ENCODE assay signal across 8 cellular contexts in genomic region chrX:47651043-47651905, GRCh38. TPM values are rescaled to one million over a fixed set of nuclear protein-coding genes. Genes with fewer than 3 reads are reported as not detected.
A peak's percentile ranks its signal among the peaks of the same experiment; 100 is the strongest.
DNase-seq lines count a peak whose midpoint lies in the region; ATAC-seq, FAIRE-seq and TF ChIP-seq lines count a peak whose summit lies in the region.

No MANE protein-coding gene starts in this region.

- H3K4me1 ChIP-seq in CD8-positive, alpha-beta T cell (ENCODE audit: insufficient read depth, low read length), result peaks cover 22% of the 10 kb centered on the region
- H3K4me1 ChIP-seq in Loucy (ENCODE audit: insufficient read depth, low read length, poor library complexity, severe bottlenecking) (peaks cover 16% of the 10 kb centered on the region), H1 (replicated peaks in 1 of 4; ENCODE audit: control insufficient read depth in 3 of 4, insufficient read depth in 4 of 4, low read length in 3 of 4) (peaks cover 0 to 6% (median 1%) of the 10 kb centered on the region in 4 experiments; a peak in 3 of 7 replicates), neuronal stem cell (ENCODE audit: control insufficient read depth in 2 of 2, insufficient read depth in 1 of 2, low read depth in 1 of 2, low read length in 2 of 2) (peaks cover 2 to 6% of the 10 kb centered on the region in 2 donors)

- no peaks in the 10 kb centered on the region for H3K27me3 Mint-ChIP-seq in CD8-positive, alpha-beta T cell (ENCODE audit: low read depth)

- DNase-seq in CD8-positive, alpha-beta T cell, result no peak
- DNase-seq in H1 (ENCODE audit: low read depth in 1 of 2, low spot score in 2 of 2) (no peak), neuronal stem cell (ENCODE audit: low spot score) (no peak), HEK293T (ENCODE audit: extremely low spot score) (no peak), NCI-H2196 treated with DMSO at 0.1 percent for 48 hours (lab: John Stamatoyannopoulos, UW; ENCODE audit: unreplicated experiment) (no peak), NCI-H510A treated with DMSO at 0.1 percent for 48 hours (lab: John Stamatoyannopoulos, UW) (no peak)

- no peak overlapping the region for H2AK5ac ChIP-seq in H1 (ENCODE audit: low read depth, low read length)
- no peak overlapping the region for H2AK5ac ChIP-seq in neuronal stem cell (ENCODE audit: low read depth, low read length)

- H3K23me2 ChIP-seq in H1 (ENCODE audit: low read depth, low read length), result no peaks in the 10 kb centered on the region; the same call in 1 of the 2 replicates

- no peaks in the 10 kb centered on the region for H3K9me3 ChIP-seq in CD8-positive, alpha-beta T cell (ENCODE audit: low read length)
- H3K9me3 ChIP-seq in Loucy (ENCODE audit: insufficient read depth, low read depth, low read length) (no peaks in the 10 kb centered on the region), H1 (ENCODE audit: insufficient read depth in 2 of 2, low read depth in 1 of 2, low read length in 1 of 2) (no peaks in the 10 kb centered on the region), neuronal stem cell (replicated peaks in 1 of 2; ENCODE audit: control insufficient read depth in 2 of 2, insufficient read depth in 1 of 2, low read depth in 1 of 2, low read length in 2 of 2) (no peaks in the 10 kb centered on the region)

- no peak overlapping the region for H3K4ac ChIP-seq in H1 (replicated peaks; ENCODE audit: insufficient read length, low read depth, low read length)
- H3K4ac ChIP-seq in neuronal stem cell (ENCODE audit: low read length), result no peak overlapping the region

- H3K9me2 ChIP-seq in Loucy (replicated peaks; ENCODE audit: low read depth, low read length), result no peaks in the 10 kb centered on the region

- FAIRE-seq in H1 (lab: Jason Lieb, UNC), result peak; percentile 32

- peak overlapping the region; percentile 44 for H3K27ac ChIP-seq in CD8-positive, alpha-beta T cell (ENCODE audit: low read depth, low read length)
- H3K27ac ChIP-seq in H1 (ENCODE audit: low read depth, low read length) (peak overlapping the region; percentile 73), neuronal stem cell (replicated peaks; ENCODE audit: low read length) (peak overlapping the region; percentile 79)

- intact Hi-C loops in CD8-positive, alpha-beta T cell (cut with DNase I, micrococcal nuclease), result loop anchor here (5.0 to 10.0 kb wide), 5 partner anchors 169 to 1264 kb away; partner anchors contain the start of genes PIM2 (in 1 of the 2), SLC35A2 (in 1 of the 2), UBA1 (in 1 of the 2) and ZNF41 (in 1 of the 2)

- H4K91ac ChIP-seq in H1 (replicated peaks; ENCODE audit: insufficient read length, low read length) (no peak overlapping the region), neuronal stem cell (ENCODE audit: low read depth, low read length, poor library complexity) (no peak overlapping the region)

- H3K36me3 ChIP-seq in CD8-positive, alpha-beta T cell (ENCODE audit: insufficient read depth, low read length), result peaks cover 24% of the 10 kb centered on the region
- H3K36me3 ChIP-seq in Loucy (ENCODE audit: insufficient read depth, low read length), result peaks cover 19% of the 10 kb centered on the region; the same call in 1 of the 2 replicates
- peaks cover 0 to 6% (median 3%) of the 10 kb centered on the region in 4 experiments; a peak in 3 of 8 replicates for H3K36me3 ChIP-seq in H1 (ENCODE audit: control insufficient read depth in 2 of 4, insufficient read depth in 4 of 4, low read length in 3 of 4)
- peaks cover 3 to 46% of the 10 kb centered on the region in 2 donors for H3K36me3 ChIP-seq in neuronal stem cell (replicated peaks in 1 of 2; ENCODE audit: control insufficient read depth in 2 of 2, insufficient read depth in 2 of 2, low read length in 2 of 2)

- H3K4me1 Mint-ChIP-seq in CD8-positive, alpha-beta T cell (ENCODE audit: low read depth), result peaks cover 42% of the 10 kb centered on the region

- peak overlapping the region; percentile 91 for H3K4me3 Mint-ChIP-seq in CD8-positive, alpha-beta T cell

- H3K36me3 Mint-ChIP-seq in CD8-positive, alpha-beta T cell, result peaks cover 58% of the 10 kb centered on the region

- CTCF ChIA-PET in CD8-positive, alpha-beta T cell (lab: Charles Lee), result no interaction called here
- CTCF ChIA-PET in H1 (lab: Charles Lee; ENCODE audit: partially characterized antibody) (interaction anchor here (1.3 kb wide), 1 partner anchor 9 kb away, joined by 4 read pairs; no protein-coding TSS in a partner anchor), HEK293T (lab: Yijun Ruan, JAX) (no interaction called here)

- H4K20me1 ChIP-seq in Loucy (ENCODE audit: insufficient read depth, low read length, poor library complexity, severe bottlenecking), result peaks cover 14% of the 10 kb centered on the region
- H4K20me1 ChIP-seq in H1 (replicated peaks in 1 of 2; ENCODE audit: control insufficient read depth in 1 of 2, insufficient read depth in 2 of 2, low read length in 2 of 2), result peaks cover 0 to 1% of the 10 kb centered on the region in 2 experiments

- WGBS in H1 (ENCODE audit: extremely low coverage in 1 of 2, insufficient coverage in 1 of 2, insufficient read length in 1 of 2, insufficient replicate concordance in 2 of 2, low coverage in 1 of 2, low lambda C conversion rate in 2 of 2, missing lambda C conversion rate in 1 of 2), 2 experiments, result 12% methylated on average over 17 of the region's 19 CpGs; no CpG with 5 or more reads in 1 of the 2 experiments
- no CpG with 5 or more reads among the region's 19 CpGs for WGBS in neuronal stem cell (ENCODE audit: extremely low coverage in 2 of 2, insufficient read length in 2 of 2, insufficient replicate concordance in 1 of 2), 2 donors

- H2BK120ac ChIP-seq in H1 (replicated peaks; ENCODE audit: low read depth, low read length) (no peak overlapping the region), neuronal stem cell (ENCODE audit: low read depth, low read length) (no peak overlapping the region)

- peaks cover 27% of the 10 kb centered on the region; the same call in 1 of the 2 replicates for H3K79me2 ChIP-seq in Loucy (ENCODE audit: insufficient read depth, low read length)
- peaks cover 4 to 18% of the 10 kb centered on the region in 2 experiments; a peak in 3 of 4 replicates for H3K79me2 ChIP-seq in H1 (ENCODE audit: control insufficient read depth in 1 of 2, insufficient read depth in 2 of 2, low read length in 2 of 2)

- H2BK15ac ChIP-seq in H1 (ENCODE audit: low read length), result no peak overlapping the region
- no peak overlapping the region for H2BK15ac ChIP-seq in neuronal stem cell (ENCODE audit: low read length)

- no peak for TF ChIP-seq EP300 in H1 (IDR thresholded peaks at IDR 0.05; ENCODE audit: borderline replicate concordance in 1 of 2, low read depth in 2 of 2, low read length in 2 of 2)

- no peaks in the 10 kb centered on the region for H3K9me3 Mint-ChIP-seq in CD8-positive, alpha-beta T cell

- no peak overlapping the region; the same call in 1 of the 2 replicates for H3K18ac ChIP-seq in H1 (ENCODE audit: extremely low read depth, low read length)
- peak overlapping the region; percentile 28 for H3K18ac ChIP-seq in neuronal stem cell (ENCODE audit: low read length)

- no peaks in the 10 kb centered on the region; the same call in 1 of the 2 replicates for H3K79me1 ChIP-seq in H1 (ENCODE audit: low read depth, low read length)
- H3K79me1 ChIP-seq in neuronal stem cell (ENCODE audit: low read depth, low read length), result peaks cover 3% of the 10 kb centered on the region

- H3K27ac Mint-ChIP-seq in CD8-positive, alpha-beta T cell, result peak overlapping the region; percentile 93

- POLR2A ChIA-PET in CD8-positive, alpha-beta T cell (lab: Charles Lee), result interaction anchor here (1.3 to 1.6 kb wide), 2 partner anchors 11 to 460 kb away, joined by 5 to 6 read pairs; no protein-coding TSS in a partner anchor
- POLR2A ChIA-PET in H1 (lab: Charles Lee; ENCODE audit: partially characterized antibody) (no interaction called here), HEK293T (lab: Yijun Ruan, JAX) (interaction anchor here (0.7 to 1.2 kb wide), 3 partner anchors 81 to 178 kb away, joined by 3 to 5 read pairs (median 3); no protein-coding TSS in a partner anchor)

- H3K4me3 ChIP-seq in CD8-positive, alpha-beta T cell (ENCODE audit: low read depth, low read length), result peak overlapping the region; percentile 63
- H3K4me3 ChIP-seq in Loucy (ENCODE audit: low read length, poor library complexity, severe bottlenecking) (peak overlapping the region; percentile 66), H1 (ENCODE audit: extremely low read depth in 1 of 4, insufficient read depth in 2 of 4, low read depth in 3 of 4, low read length in 4 of 4) (peak overlapping the region; percentile 54 to 69 (median 64); a peak in 7 of 8 replicates), neuronal stem cell (ENCODE audit: low read length in 2 of 2) (peak overlapping the region; percentile 66 to 96)

- H3K56ac ChIP-seq in H1 (replicated peaks; ENCODE audit: insufficient read length, low read depth, low read length), result no peak overlapping the region

- no peak overlapping the region for H4K5ac ChIP-seq in H1 (ENCODE audit: insufficient read length, low read depth, low read length)

- H3K4me2 ChIP-seq in Loucy (ENCODE audit: low read depth, low read length, poor library complexity, severe bottlenecking) (peak overlapping the region; percentile 81), H1 (ENCODE audit: insufficient read depth in 1 of 2, low read depth in 2 of 2, low read length in 2 of 2) (peak overlapping the region; percentile 82 to 92), neuronal stem cell (ENCODE audit: insufficient read depth, low read length, poor library complexity, severe bottlenecking) (peak overlapping the region; percentile 49)

- no peak overlapping the region for H3K23ac ChIP-seq in H1 (ENCODE audit: insufficient read length)
- H3K23ac ChIP-seq in neuronal stem cell (ENCODE audit: low read depth, low read length, poor library complexity), result no peak overlapping the region

- H2BK12ac ChIP-seq in H1 (ENCODE audit: low read depth, low read length), result no peak overlapping the region
- H2BK12ac ChIP-seq in neuronal stem cell (ENCODE audit: low read length), result no peak overlapping the region

- no peak for TF ChIP-seq CTCF in CD8-positive, alpha-beta T cell (IDR thresholded peaks at IDR 0.05)
- TF ChIP-seq CTCF in Loucy (conservative IDR thresholded peaks at IDR 0.05; ENCODE audit: low read length) (no peak), H1 (IDR thresholded peaks at IDR 0.05; ENCODE audit: control extremely low read depth in 1 of 3, insufficient read depth in 1 of 3, low read depth in 1 of 3, low read length in 3 of 3) (no peak)

- no peak overlapping the region for H4K8ac ChIP-seq in H1 (ENCODE audit: extremely low read depth, insufficient read depth, low read length)
- H4K8ac ChIP-seq in neuronal stem cell (ENCODE audit: low read depth, low read length), result no peak overlapping the region

- H2BK20ac ChIP-seq in H1 (ENCODE audit: low read length), result no peak overlapping the region

- no peak for ATAC-seq in CD8-positive, alpha-beta T cell
- ATAC-seq in GM21447 (IDR thresholded peaks at IDR 0.05; ENCODE audit: unreplicated experiment), result no peak

- no peak overlapping the region for H2AFZ ChIP-seq in Loucy (ENCODE audit: low read length)
- peak overlapping the region; percentile 76; the same call in 1 of the 2 replicates for H2AFZ ChIP-seq in H1 (ENCODE audit: low read length)
- H2AFZ ChIP-seq in neuronal stem cell (ENCODE audit: low read length), result peak overlapping the region; percentile 85

- TF ChIP-seq POLR2A in H1 (IDR thresholded peaks at IDR 0.05; ENCODE audit: control extremely low read depth in 1 of 2, low read depth in 2 of 2, low read length in 2 of 2), result no peak; a peak in 1 of 3 replicates

- H2BK5ac ChIP-seq in H1 (ENCODE audit: low read depth, low read length) (no peak overlapping the region; the same call in 1 of the 2 replicates), neuronal stem cell (ENCODE audit: low read length) (no peak overlapping the region)

- H3K9ac ChIP-seq in Loucy (ENCODE audit: low read depth, low read length, poor library complexity, severe bottlenecking) (peak overlapping the region; percentile 60), H1 (replicated peaks in 1 of 4; ENCODE audit: extremely low read depth in 1 of 4, low read depth in 3 of 4, low read length in 3 of 4) (peak overlapping the region in 3 of 4 experiments; percentile 48 to 74 (median 68); a peak in 6 of 7 replicates), neuronal stem cell (ENCODE audit: low read depth, low read length, poor library complexity) (peak overlapping the region; percentile 70)

- H3K27me3 ChIP-seq in CD8-positive, alpha-beta T cell (ENCODE audit: insufficient read depth, low read length), result no peaks in the 10 kb centered on the region
- no peaks in the 10 kb centered on the region for H3K27me3 ChIP-seq in Loucy (ENCODE audit: insufficient read depth, low read length, poor library complexity, severe bottlenecking)
- H3K27me3 ChIP-seq in H1 (replicated peaks in 1 of 4; ENCODE audit: control insufficient read depth in 3 of 4, extremely low read depth in 1 of 4, insufficient read depth in 3 of 4, low read length in 3 of 4), result no peaks in the 10 kb centered on the region
- peaks cover 0 to 3% (median 0%) of the 10 kb centered on the region in 3 experiments for H3K27me3 ChIP-seq in neuronal stem cell (ENCODE audit: control insufficient read depth in 3 of 3, insufficient read depth in 3 of 3, low read depth in 1 of 3, low read length in 3 of 3)

- H3F3A ChIP-seq in Loucy (ENCODE audit: low read depth), result no peaks in the 10 kb centered on the region

- no peak overlapping the region for H3K14ac ChIP-seq in H1 (ENCODE audit: insufficient read length)
- no peak overlapping the region for H3K14ac ChIP-seq in neuronal stem cell (ENCODE audit: low read length)

- TF ChIP-seq RAD21 in H1 (IDR thresholded peaks at IDR 0.05 in 1 of 2, conservative IDR thresholded peaks at IDR 0.05 in 1 of 2; ENCODE audit: low read depth in 2 of 2, low read length in 2 of 2), result no peak

RNA-seq across cellular contexts. Expression of gene ELK1, which starts 0.9 kb away (rescaled TPM):
- 10 to 100 TPM; 33.6 to 41.2 TPM for total RNA-seq in CD8-positive, alpha-beta T cell
- 41.4 and 42.2 TPM in 2 replicates for total RNA-seq in H1 (2021; fragmentation: NEBNext Ultra II Directional; extraction: Animal tissue kit (Norgen Biotek cat#: 25700))
- polyA plus RNA-seq in H1 (2011; rRNA removed), result 31.9 and 39.4 TPM in 2 replicates
- 20.7 TPM for polyA plus RNA-seq in H1 (2011; cell fraction: cytosol; rRNA removed)
- 25.8 TPM for polyA plus RNA-seq in H1 (2011; cell fraction: nucleus; rRNA removed)
- 23.2 to 28.7 TPM (median 26.7 TPM) in 4 replicates for polyA plus RNA-seq in H1 (2012, experiment 1 of 2)
- polyA plus RNA-seq in H1 (2012, experiment 2 of 2), result 39.4 TPM
- 22.3 TPM for polyA plus RNA-seq in H1 (2013, experiment 1 of 2)
- 22.8 TPM for polyA plus RNA-seq in H1 (2013, experiment 2 of 2)
- 15.9 and 23.7 TPM in 2 replicates for polyA minus RNA-seq in H1 (2011; rRNA and poly(A)+ RNA removed)
- polyA minus RNA-seq in H1 (2011; cell fraction: cytosol; rRNA and poly(A)+ RNA removed), result 19.5 TPM
- 19.0 TPM for polyA minus RNA-seq in H1 (2011; cell fraction: nucleus; rRNA and poly(A)+ RNA removed)
- polyA plus RNA-seq in neuronal stem cell (2013, experiment 1 of 2), result 28.0 TPM
- 28.5 TPM for polyA plus RNA-seq in neuronal stem cell (2013, experiment 2 of 2)

RNA-seq across cellular contexts. Expression of gene UXT, which starts 7.7 kb away (rescaled TPM):
- 100 to 1,000 TPM; 202 TPM for total RNA-seq in CD8-positive, alpha-beta T cell
- total RNA-seq in H1 (2021; fragmentation: NEBNext Ultra II Directional; extraction: Animal tissue kit (Norgen Biotek cat#: 25700)), result 68.5 and 69.4 TPM in 2 replicates
- 95.0 and 116 TPM in 2 replicates for polyA plus RNA-seq in H1 (2011; rRNA removed)
- 96.8 TPM for polyA plus RNA-seq in H1 (2011; cell fraction: cytosol; rRNA removed)
- 67.4 TPM for polyA plus RNA-seq in H1 (2011; cell fraction: nucleus; rRNA removed)
- 75.9 to 112 TPM (median 105 TPM) in 4 replicates for polyA plus RNA-seq in H1 (2012, experiment 1 of 2)
- 185 TPM for polyA plus RNA-seq in H1 (2012, experiment 2 of 2)
- polyA plus RNA-seq in H1 (2013, experiment 1 of 2), result 73.6 TPM
- polyA plus RNA-seq in H1 (2013, experiment 2 of 2), result 76.3 TPM
- polyA minus RNA-seq in H1 (2011; rRNA and poly(A)+ RNA removed), result 30.0 and 31.0 TPM in 2 replicates
- polyA minus RNA-seq in H1 (2011; cell fraction: cytosol; rRNA and poly(A)+ RNA removed), result 26.7 TPM
- 35.8 TPM for polyA minus RNA-seq in H1 (2011; cell fraction: nucleus; rRNA and poly(A)+ RNA removed)
- 125 TPM for polyA plus RNA-seq in neuronal stem cell (2013, experiment 1 of 2)
- polyA plus RNA-seq in neuronal stem cell (2013, experiment 2 of 2), result 121 TPM

RNA-seq across cellular contexts. Expression of gene CFP, which starts 21.5 kb away (rescaled TPM):
- 1 to 10 TPM; 4.8 to 6.2 TPM for total RNA-seq in CD8-positive, alpha-beta T cell
- 2.2 and 2.4 TPM in 2 replicates for total RNA-seq in H1 (2021; fragmentation: NEBNext Ultra II Directional; extraction: Animal tissue kit (Norgen Biotek cat#: 25700))
- polyA plus RNA-seq in H1 (2011; rRNA removed), result 0.76 and 1.4 TPM in 2 replicates
- polyA plus RNA-seq in H1 (2011; cell fraction: cytosol; rRNA removed), result 1.2 TPM
- 3.1 TPM for polyA plus RNA-seq in H1 (2011; cell fraction: nucleus; rRNA removed)
- polyA plus RNA-seq in H1 (2012, experiment 1 of 2), result 1.7 to 2.9 TPM (median 2.4 TPM) in 4 replicates
- 1.9 TPM for polyA plus RNA-seq in H1 (2012, experiment 2 of 2)
- 3.2 TPM for polyA plus RNA-seq in H1 (2013, experiment 1 of 2)
- polyA plus RNA-seq in H1 (2013, experiment 2 of 2), result 3.1 TPM
- 0.28 and 0.63 TPM in 2 replicates for polyA minus RNA-seq in H1 (2011; rRNA and poly(A)+ RNA removed)
- 0.37 TPM for polyA minus RNA-seq in H1 (2011; cell fraction: cytosol; rRNA and poly(A)+ RNA removed)
- 0.60 TPM for polyA minus RNA-seq in H1 (2011; cell fraction: nucleus; rRNA and poly(A)+ RNA removed)
- 0.25 TPM for polyA plus RNA-seq in neuronal stem cell (2013, experiment 1 of 2)
- polyA plus RNA-seq in neuronal stem cell (2013, experiment 2 of 2), result 0.24 TPM

RNA-seq across cellular contexts. Expression of gene SYN1, which starts 31.6 kb away (rescaled TPM):
- under 1 TPM in 1 of 2 experiments, not detected in 1; 0.17 TPM for total RNA-seq in CD8-positive, alpha-beta T cell
- 12.9 and 14.1 TPM in 2 replicates for total RNA-seq in H1 (2021; fragmentation: NEBNext Ultra II Directional; extraction: Animal tissue kit (Norgen Biotek cat#: 25700))
- 2.1 and 3.2 TPM in 2 replicates for polyA plus RNA-seq in H1 (2011; rRNA removed)
- 1.0 TPM for polyA plus RNA-seq in H1 (2011; cell fraction: cytosol; rRNA removed)
- 2.6 TPM for polyA plus RNA-seq in H1 (2011; cell fraction: nucleus; rRNA removed)
- polyA plus RNA-seq in H1 (2012, experiment 1 of 2), result 11.1 to 15.0 TPM (median 11.8 TPM) in 4 replicates
- 24.3 TPM for polyA plus RNA-seq in H1 (2012, experiment 2 of 2)
- polyA plus RNA-seq in H1 (2013, experiment 1 of 2), result 21.4 TPM
- polyA plus RNA-seq in H1 (2013, experiment 2 of 2), result 19.7 TPM
- 3.5 and 4.8 TPM in 2 replicates for polyA minus RNA-seq in H1 (2011; rRNA and poly(A)+ RNA removed)
- polyA minus RNA-seq in H1 (2011; cell fraction: cytosol; rRNA and poly(A)+ RNA removed), result 6.9 TPM
- polyA minus RNA-seq in H1 (2011; cell fraction: nucleus; rRNA and poly(A)+ RNA removed), result 3.6 TPM
- polyA plus RNA-seq in neuronal stem cell (2013, experiment 1 of 2), result 3.6 TPM
- 4.0 TPM for polyA plus RNA-seq in neuronal stem cell (2013, experiment 2 of 2)
